ENCODE assay signal across 24 cellular contexts in the genomic region with DNA sequence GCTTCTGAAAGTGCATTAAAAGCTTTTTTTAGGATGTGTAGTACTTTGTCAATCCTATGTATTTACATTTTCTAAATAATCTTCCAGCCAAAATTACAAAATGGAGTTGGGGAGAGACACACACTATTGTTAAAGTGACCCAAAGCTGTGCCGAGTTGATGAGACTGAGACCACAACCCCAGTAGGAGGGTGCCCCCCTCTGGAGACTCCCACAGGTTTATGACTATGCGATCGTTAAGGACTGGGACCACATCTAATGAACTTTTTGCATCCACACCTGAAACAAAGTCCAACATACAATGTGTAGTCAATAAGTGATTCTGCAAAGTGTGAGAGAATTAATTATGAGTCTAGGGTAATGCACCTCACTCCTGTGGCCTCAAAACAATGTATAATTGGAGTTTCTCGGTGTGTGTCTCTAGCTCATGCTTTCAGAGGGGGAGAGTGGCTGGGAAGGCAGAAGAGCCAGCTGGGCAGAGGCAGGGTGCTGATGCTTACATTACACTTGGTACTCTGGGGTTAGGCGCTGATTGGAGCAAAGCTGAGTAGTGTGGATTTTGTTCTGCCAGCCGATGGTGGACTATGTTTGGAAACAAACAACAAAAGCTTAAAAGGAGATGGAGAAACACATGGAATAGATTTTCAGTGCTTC.
DNase-seq lines count a peak whose midpoint lies in the region; ATAC-seq and TF ChIP-seq lines count a peak whose summit lies in the region.
"Had no signal": no experiment of that assay in that cellular context is flagged by ENCODE, and none has a peak within 500 bp of the region (broad histone marks: within the 10 kb centered on the region; RNA-seq: fewer than 3 reads in every experiment).

No MANE protein-coding gene starts in this region.

- H2AFZ ChIP-seq in GM23338: no peak overlapping the region
- H2AFZ ChIP-seq in SU-DHL-6 (ENCODE audit: low read depth, low read length, severe bottlenecking): peak overlapping the region; percentile 92

- H3K4me1 ChIP-seq in GM23338 (ENCODE audit: insufficient read depth): no peaks in the 10 kb centered on the region
- H3K4me1 ChIP-seq in right cardiac atrium (ENCODE audit: control insufficient read depth, insufficient read depth, low read length): no peaks in the 10 kb centered on the region
- H3K4me1 ChIP-seq: vagina had no signal

- H3K9ac ChIP-seq in SU-DHL-6 (ENCODE audit: low read length): peak overlapping the region; percentile 12; the same call in 1 of the 2 replicates

- H3K9me3 Mint-ChIP-seq in GM23338: no peaks in the 10 kb centered on the region
- no peaks in the 10 kb centered on the region for H3K9me3 Mint-ChIP-seq in mesothelial cell of epicardium
- H3K9me3 Mint-ChIP-seq: activated T-cell treated with anti-CD3 and anti-CD28 coated beads, Interleukin-2, amount 50 U/mL, for 24 hours had no signal

- ATAC-seq in GM23338: peak; percentile 82
- no peak for ATAC-seq in right cardiac atrium
- ATAC-seq in HG02870 (IDR thresholded peaks at IDR 0.05; ENCODE audit: unreplicated experiment): no peak
- ATAC-seq: left lobe of liver, mucosa of descending colon had no signal

- H3K27ac ChIP-seq in GM23338 (ENCODE audit: low read depth) (no peak overlapping the region), SU-DHL-6 (ENCODE audit: low read depth, low read length) (peak overlapping the region; percentile 90; the same call in 1 of the 2 replicates), right cardiac atrium (ENCODE audit: low read length) (no peak overlapping the region)
- H3K27ac ChIP-seq: thoracic aorta, vagina had no signal

- H3K4me2 ChIP-seq in GM23338: no peak overlapping the region
- H3K4me2 ChIP-seq in SU-DHL-6 (ENCODE audit: low read depth, low read length, poor library complexity, severe bottlenecking): peak overlapping the region; percentile 76

- H3F3A ChIP-seq in GM23338 (replicated peaks; ENCODE audit: low read depth) (no peaks in the 10 kb centered on the region), SU-DHL-6 (ENCODE audit: insufficient read depth) (peaks cover 14% of the 10 kb centered on the region)

- H3K27me3 ChIP-seq in GM23338 (ENCODE audit: insufficient read depth) (no peaks in the 10 kb centered on the region), SU-DHL-6 (ENCODE audit: low read length) (no peaks in the 10 kb centered on the region), right cardiac atrium (ENCODE audit: control insufficient read depth, insufficient read depth) (no peaks in the 10 kb centered on the region)
- H3K27me3 ChIP-seq: vagina had no signal

- peak; percentile 48 to 72 for TF ChIP-seq CTCF in GM23338 (conservative IDR thresholded peaks at IDR 0.05; ENCODE audit: low read depth in 2 of 2)
- peak; percentile 71 for TF ChIP-seq CTCF in SU-DHL-6 (IDR thresholded peaks at IDR 0.05; ENCODE audit: insufficient read depth, low read length, poor library complexity, severe bottlenecking)
- TF ChIP-seq CTCF in mesothelial cell of epicardium (IDR thresholded peaks at IDR 0.05; ENCODE audit: unreplicated experiment): no peak

- intact Hi-C loops in right cardiac atrium (cut with DNase I): no loop called here

- DNase-seq in Ammon's horn (ENCODE audit: low spot score): peak; percentile 45
- peak; percentile 39 for DNase-seq in GM23338 (ENCODE audit: low spot score)
- DNase-seq in inferior parietal cortex (ENCODE audit: extremely low spot score): peak; percentile 22
- DNase-seq in right cardiac atrium: no peak
- DNase-seq in kidney glomerular epithelial cell (lab: John Stamatoyannopoulos, UW): no peak
- DNase-seq in mesothelial cell of epicardium (ENCODE audit: low spot score in 2 of 2, unreplicated experiment in 2 of 2): no peak
- DNase-seq: activated CD4-positive, CD25-positive, alpha-beta regulatory T cell treated with anti-CD3 and anti-CD28 coated beads, Interleukin-2, amount 50 U/mL, for 72 hours; activated CD8-positive, alpha-beta memory T cell treated with anti-CD3 and anti-CD28 coated beads for 24 hours; activated naive CD4-positive, alpha-beta T cell; activated T-cell treated with anti-CD3 and anti-CD28 coated beads, Interleukin-2, amount 50 U/mL, for 24 hours; cortex of kidney; MM.1S; mucosa of descending colon; NCI-H1930; NCI-H446; small intestine; stimulated activated CD4-positive, alpha-beta T cell treated with anti-CD3 and anti-CD28 coated beads, Interleukin-2, amount 100 ng/mL, for 48 hours; stimulated activated naive CD4-positive, alpha-beta T cell; SW 1271 had no signal

- H3K27me3 Mint-ChIP-seq in GM23338 (ENCODE audit: insufficient read depth, low read depth, poor library complexity) (no peaks in the 10 kb centered on the region), mesothelial cell of epicardium (ENCODE audit: low read depth) (no peaks in the 10 kb centered on the region)
- H3K27me3 Mint-ChIP-seq: activated T-cell treated with anti-CD3 and anti-CD28 coated beads, Interleukin-2, amount 50 U/mL, for 24 hours had no signal

- no peak overlapping the region for H3K4me3 ChIP-seq in GM23338
- H3K4me3 ChIP-seq in SU-DHL-6 (ENCODE audit: insufficient read depth, low read length, poor library complexity, severe bottlenecking): no peak overlapping the region
- H3K4me3 ChIP-seq in right cardiac atrium (ENCODE audit: low read length): no peak overlapping the region
- H3K4me3 ChIP-seq: mucosa of descending colon, thoracic aorta, vagina had no signal

- no peaks in the 10 kb centered on the region for H4K20me1 ChIP-seq in GM23338 (replicated peaks; ENCODE audit: insufficient read depth)
- H4K20me1 ChIP-seq in SU-DHL-6 (ENCODE audit: low read depth, low read length): no peaks in the 10 kb centered on the region

- H3K4me1 Mint-ChIP-seq in GM23338 (peaks cover 12% of the 10 kb centered on the region), mesothelial cell of epicardium (no peaks in the 10 kb centered on the region)

- 67% methylated on average over 6 of the region's 6 CpGs for WGBS in right cardiac atrium

- H3K9me3 ChIP-seq in SU-DHL-6 (ENCODE audit: insufficient read depth, low read length): peaks cover 5% of the 10 kb centered on the region; the same call in 1 of the 2 replicates
- no peaks in the 10 kb centered on the region for H3K9me3 ChIP-seq in right cardiac atrium (ENCODE audit: control insufficient read depth, low read length)
- H3K9me3 ChIP-seq: thoracic aorta, vagina had no signal

- H3K79me2 ChIP-seq in GM23338 (replicated peaks; ENCODE audit: insufficient read depth): no peaks in the 10 kb centered on the region
- no peaks in the 10 kb centered on the region for H3K79me2 ChIP-seq in SU-DHL-6 (ENCODE audit: insufficient read depth, low read length)

- H3K36me3 Mint-ChIP-seq in GM23338 (ENCODE audit: low read depth): peaks cover 5% of the 10 kb centered on the region; the same call in 2 of the 3 replicates
- no peaks in the 10 kb centered on the region for H3K36me3 Mint-ChIP-seq in mesothelial cell of epicardium

- H3K4me3 Mint-ChIP-seq in GM23338 (no peak overlapping the region), mesothelial cell of epicardium (no peak overlapping the region)
- H3K4me3 Mint-ChIP-seq: activated T-cell treated with anti-CD3 and anti-CD28 coated beads, Interleukin-2, amount 50 U/mL, for 24 hours had no signal

- no peak overlapping the region for H3K27ac Mint-ChIP-seq in GM23338
- H3K27ac Mint-ChIP-seq in mesothelial cell of epicardium: no peak overlapping the region
- H3K27ac Mint-ChIP-seq: activated T-cell treated with anti-CD3 and anti-CD28 coated beads, Interleukin-2, amount 50 U/mL, for 24 hours had no signal

- H3K9me2 ChIP-seq in GM23338 (ENCODE audit: insufficient read depth) (no peaks in the 10 kb centered on the region), SU-DHL-6 (replicated peaks; ENCODE audit: insufficient read depth, low read length) (no peaks in the 10 kb centered on the region)

- no peaks in the 10 kb centered on the region for H3K36me3 ChIP-seq in GM23338 (ENCODE audit: insufficient read depth)
- no peaks in the 10 kb centered on the region for H3K36me3 ChIP-seq in SU-DHL-6 (ENCODE audit: low read length)
- H3K36me3 ChIP-seq: thoracic aorta, vagina had no signal

TF ChIP-seq in GM23338, 12 proteins besides CTCF, POLR2A, EP300 and RAD21 (continues in another document):
- TF ChIP-seq NANOG (IDR thresholded peaks at IDR 0.05; ENCODE audit: borderline replicate concordance) (no peak), ZNF331 (CRISPR knock-in tag; IDR thresholded peaks at IDR 0.05; ENCODE audit: low read depth) (no peak)

Comparison
In these comparisons a context has a peak if more than half of its experiments do, and no peak if none do; other contexts are left out.
1. DNase-seq: peak in Ammon's horn (single experiment), GM23338 (single experiment) and inferior parietal cortex (single experiment); none in right cardiac atrium (0 of 3), kidney glomerular epithelial cell (single experiment) and mesothelial cell of epicardium (0 of 2).